ENCODE assay signal across 30 cellular contexts in the genomic region with DNA sequence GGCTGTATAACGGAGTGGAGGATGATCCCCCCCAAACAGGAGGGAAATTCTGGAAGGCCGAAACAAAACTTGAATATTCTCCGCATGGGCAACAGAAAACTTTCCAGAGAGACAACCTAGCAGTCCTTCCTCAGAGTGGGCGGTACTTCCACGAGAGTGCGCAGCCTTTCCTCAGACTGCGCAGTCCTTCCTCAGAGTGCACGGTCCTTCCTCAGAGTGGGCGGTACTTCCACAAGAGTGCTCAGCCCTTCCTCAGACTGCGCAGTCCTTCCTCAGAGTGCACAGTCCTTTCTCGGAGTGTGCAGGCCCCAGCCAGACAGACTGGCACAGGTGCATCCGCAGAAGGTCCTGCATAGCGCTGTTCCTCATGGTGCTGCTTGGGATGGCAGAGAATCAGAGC. TPM values are rescaled to one million over a fixed set of nuclear protein-coding genes. Genes with fewer than 3 reads are reported as not detected.
"Had no signal": no experiment of that assay in that cellular context is flagged by ENCODE, and none has a peak within 500 bp of the region (broad histone marks: within the 10 kb centered on the region; RNA-seq: fewer than 3 reads in every experiment).

No MANE protein-coding gene starts in this region.

- H3K4me1 Mint-ChIP-seq: neural progenitor cell had no signal

- H3K36me3 ChIP-seq: neural progenitor cell had no signal

- H3K9me3 ChIP-seq: heart left ventricle, pancreas, testis, tibial nerve, upper lobe of right lung had no signal

- H3K9me3 Mint-ChIP-seq: natural killer cell treated with Interleukin-12 subunit alpha and Interleukin-12 subunit beta and Interleukin-15 and Interleukin-18, amount 100 ng/mL, for 72 hours; neural progenitor cell; stimulated activated effector memory CD8-positive, alpha-beta T cell treated with anti-CD3 and anti-CD28 coated beads, Interleukin-12 subunit alpha, Interleukin-12 subunit beta, amount 100 ng/mL, for 72 hours; stimulated activated naive CD8-positive, alpha-beta T cell treated with anti-CD3 and anti-CD28 coated beads, Interleukin-15, amount 100 ng/mL, for 72 hours had no signal

- DNase-seq: cortex of kidney; dorsolateral prefrontal cortex; effector CD8-positive, alpha-beta T cell; heart left ventricle; hippocampal formation; left colon; left ventricle myocardium superior; mesenchymal stem cell; midbrain; nucleus accumbens; pancreas; right cardiac atrium; stimulated activated CD4-positive, alpha-beta T cell treated with anti-CD3 and anti-CD28 coated beads, Interleukin-4, amount 100 ng/mL, for 1 hour; stimulated activated CD8-positive, alpha-beta memory T cell treated with anti-CD3 and anti-CD28 coated beads, Interleukin-4, amount 100 ng/mL, for 48 hours; stimulated activated naive CD8-positive, alpha-beta T cell treated with anti-CD3 and anti-CD28 coated beads, Interleukin-15, amount 100 ng/mL, for 72 hours; testis; upper lobe of right lung had no signal

- H3K4me3 Mint-ChIP-seq: natural killer cell treated with Interleukin-12 subunit alpha and Interleukin-12 subunit beta and Interleukin-15 and Interleukin-18, amount 100 ng/mL, for 72 hours; neural progenitor cell; stimulated activated effector memory CD8-positive, alpha-beta T cell treated with anti-CD3 and anti-CD28 coated beads, Interleukin-12 subunit alpha, Interleukin-12 subunit beta, amount 100 ng/mL, for 72 hours; stimulated activated naive CD8-positive, alpha-beta T cell treated with anti-CD3 and anti-CD28 coated beads, Interleukin-15, amount 100 ng/mL, for 72 hours had no signal

- H3K4me1 ChIP-seq: heart left ventricle, neural progenitor cell, pancreas, testis, tibial nerve, upper lobe of right lung had no signal

- H3K27ac ChIP-seq: dorsolateral prefrontal cortex, heart left ventricle, neural progenitor cell, pancreas, testis, tibial nerve, upper lobe of right lung had no signal

- H3K4me3 ChIP-seq: dorsolateral prefrontal cortex, heart left ventricle, lung, neural progenitor cell, pancreas, testis, tibial nerve, upper lobe of right lung had no signal

- ATAC-seq: esophagus mucosa; heart left ventricle; left ventricle myocardium superior; pancreas; stimulated activated effector memory CD8-positive, alpha-beta T cell treated with anti-CD3 and anti-CD28 coated beads, Interleukin-12 subunit alpha, Interleukin-12 subunit beta, amount 100 ng/mL, for 72 hours; upper lobe of right lung had no signal

- H3K4me2 ChIP-seq: neural progenitor cell had no signal

- FAIRE-seq: endometrium, frontal cortex, pancreas had no signal

- H3K9ac ChIP-seq: neural progenitor cell had no signal

- H3K27ac Mint-ChIP-seq: natural killer cell treated with Interleukin-12 subunit alpha and Interleukin-12 subunit beta and Interleukin-15 and Interleukin-18, amount 100 ng/mL, for 72 hours; neural progenitor cell; stimulated activated effector memory CD8-positive, alpha-beta T cell treated with anti-CD3 and anti-CD28 coated beads, Interleukin-12 subunit alpha, Interleukin-12 subunit beta, amount 100 ng/mL, for 72 hours had no signal

- H3K27me3 ChIP-seq: dorsolateral prefrontal cortex, heart left ventricle, neural progenitor cell, pancreas, testis, tibial nerve, upper lobe of right lung had no signal

- H3K27me3 Mint-ChIP-seq: progenitor cell of endocrine pancreas had no signal

- H2AFZ ChIP-seq: neural progenitor cell had no signal

RNA-seq across cellular contexts. Expression of gene GALP, which starts 12.7 kb away (rescaled TPM):
- total RNA-seq: dorsolateral prefrontal cortex; esophagus mucosa; fibroblast of lung; glomerular endothelial cell; heart left ventricle; kidney epithelial cell; left colon; left ventricle myocardium superior; lung; natural killer cell treated with Interleukin-12 subunit alpha and Interleukin-12 subunit beta and Interleukin-15 and Interleukin-18, amount 100 ng/mL, for 72 hours; pancreas; progenitor cell of endocrine pancreas; right cardiac atrium; subcutaneous adipose tissue; testis; tibial nerve; upper lobe of right lung had no signal
- polyA plus RNA-seq: fibroblast of lung, heart left ventricle, lung, pancreas, right cardiac atrium had no signal

RNA-seq across cellular contexts. Expression of gene ZSCAN5B, which starts 34.5 kb away (rescaled TPM):
- total RNA-seq: esophagus mucosa; fibroblast of lung; frontal cortex; glomerular endothelial cell; heart left ventricle; kidney epithelial cell; left colon; left ventricle myocardium superior; lung; natural killer cell treated with Interleukin-12 subunit alpha and Interleukin-12 subunit beta and Interleukin-15 and Interleukin-18, amount 100 ng/mL, for 72 hours; pancreas; progenitor cell of endocrine pancreas; right cardiac atrium; subcutaneous adipose tissue; tibial nerve had no signal
- polyA plus RNA-seq: fibroblast of lung, right cardiac atrium had no signal

RNA-seq across cellular contexts. Expression of gene ZSCAN5C, which starts 39.0 kb away (rescaled TPM):
- total RNA-seq: dorsolateral prefrontal cortex; esophagus mucosa; fibroblast of lung; frontal cortex; glomerular endothelial cell; heart left ventricle; kidney epithelial cell; left colon; left ventricle myocardium superior; lung; natural killer cell treated with Interleukin-12 subunit alpha and Interleukin-12 subunit beta and Interleukin-15 and Interleukin-18, amount 100 ng/mL, for 72 hours; pancreas; progenitor cell of endocrine pancreas; right cardiac atrium; subcutaneous adipose tissue; tibial nerve; upper lobe of right lung had no signal
- polyA plus RNA-seq: fibroblast of lung, heart left ventricle, lung, pancreas, right cardiac atrium had no signal
